ENCODE assay signal across 8 cellular contexts in the genomic region with DNA sequence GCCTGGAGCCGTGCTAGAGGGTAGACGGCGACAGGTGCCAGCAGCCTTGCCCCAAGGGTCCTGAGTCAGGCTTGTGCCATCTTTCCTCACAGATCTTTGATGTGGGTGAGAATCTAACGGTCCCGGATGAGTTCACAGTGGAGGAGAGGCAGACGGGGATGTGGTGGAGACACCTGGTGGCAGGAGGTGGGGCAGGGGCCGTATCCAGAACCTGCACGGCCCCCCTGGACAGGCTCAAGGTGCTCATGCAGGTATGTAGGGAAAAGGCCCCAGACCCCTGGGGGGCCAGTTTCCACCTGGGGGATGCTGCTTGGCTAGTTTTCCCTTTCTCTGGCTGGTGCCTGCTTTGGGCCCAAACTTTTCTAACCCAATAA. TPM values are rescaled to one million over a fixed set of nuclear protein-coding genes. Genes with fewer than 3 reads are reported as not detected.
DNase-seq lines count a peak whose midpoint lies in the region; ATAC-seq and TF ChIP-seq lines count a peak whose summit lies in the region.

No MANE protein-coding gene starts in this region.

- peak; percentile 50 for DNase-seq in stimulated activated CD4-positive, alpha-beta T cell treated with anti-CD3 and anti-CD28 coated beads, Interleukin-15, amount 100 ng/mL, for 24 hours
- no peak for DNase-seq in stimulated activated CD4-positive, alpha-beta T cell treated with anti-CD3 and anti-CD28 coated beads, Interleukin-1b, Interleukin-23, amount 100 ng/mL, for 48 hours
- DNase-seq in activated T-cell treated with anti-CD3 and anti-CD28 coated beads, Interleukin-2, amount 50 U/mL, for 72 hours: peak in 1 of 2 donors; percentile 52
- DNase-seq in left colon (no peak), uterus (no peak), omental fat pad (ENCODE audit: low spot score) (no peak), epidermal melanocyte (ENCODE audit: insufficient read length, low spot score) (no peak), mesenteric fat pad (ENCODE audit: low spot score) (no peak)

- TF ChIP-seq CTCF in uterus (IDR thresholded peaks at IDR 0.05) (peak in 1 of 4 experiments; percentile 27), omental fat pad (IDR thresholded peaks at IDR 0.05) (no peak)

- H3K36me3 ChIP-seq in uterus: no peaks in the 10 kb centered on the region

- H3K4me1 Mint-ChIP-seq in activated T-cell treated with anti-CD3 and anti-CD28 coated beads, Interleukin-2, amount 50 U/mL, for 72 hours (ENCODE audit: low read depth): peaks cover 25% of the 10 kb centered on the region

- peak; percentile 83 to 86 for ATAC-seq in activated T-cell treated with anti-CD3 and anti-CD28 coated beads, Interleukin-2, amount 50 U/mL, for 72 hours (replicated peaks in 1 of 2)
- ATAC-seq in left colon (peak; percentile 12), omental fat pad (ENCODE audit: low FRiP score) (no peak)

- H3K4me3 Mint-ChIP-seq in activated T-cell treated with anti-CD3 and anti-CD28 coated beads, Interleukin-2, amount 50 U/mL, for 72 hours: no peak overlapping the region

- H3K27ac Mint-ChIP-seq in activated T-cell treated with anti-CD3 and anti-CD28 coated beads, Interleukin-2, amount 50 U/mL, for 72 hours: no peak overlapping the region

- no peak overlapping the region for H3K4me3 ChIP-seq in uterus

- no peaks in the 10 kb centered on the region for H3K9me3 Mint-ChIP-seq in activated T-cell treated with anti-CD3 and anti-CD28 coated beads, Interleukin-2, amount 50 U/mL, for 72 hours

- peaks cover 4 to 13% of the 10 kb centered on the region in 2 donors for H3K36me3 Mint-ChIP-seq in activated T-cell treated with anti-CD3 and anti-CD28 coated beads, Interleukin-2, amount 50 U/mL, for 72 hours (ENCODE audit: insufficient read depth in 2 of 2)

- peak overlapping the region; percentile 69 to 71 for H3K27ac ChIP-seq in uterus

- no peak for TF ChIP-seq POLR2A in uterus (IDR thresholded peaks at IDR 0.05)

- no peaks in the 10 kb centered on the region for H3K9me3 ChIP-seq in uterus

- H3K27me3 ChIP-seq in uterus: no peaks in the 10 kb centered on the region

- intact Hi-C loops in left colon (cut with DNase I, micrococcal nuclease): no loop called here
- intact Hi-C loops in uterus (cut with DNase I; ENCODE audit: low total_unique reads): no loop called here

- H3K27me3 Mint-ChIP-seq in activated T-cell treated with anti-CD3 and anti-CD28 coated beads, Interleukin-2, amount 50 U/mL, for 72 hours (ENCODE audit: low read depth): no peaks in the 10 kb centered on the region

- peaks cover 24 to 36% of the 10 kb centered on the region in 2 donors for H3K4me1 ChIP-seq in uterus

RNA-seq across cellular contexts. Expression of a gene that starts 24.0 kb away (rescaled TPM):
- total RNA-seq in activated T-cell treated with anti-CD3 and anti-CD28 coated beads, Interleukin-2, amount 50 U/mL, for 72 hours: 10 to 100 TPM; 23.5 to 27.5 TPM
- total RNA-seq in left colon (100 to 1,000 TPM in 1 of 2 donors, 10 to 100 TPM in 1; 84.2 to 113 TPM), uterus (100 to 1,000 TPM in 1 of 4 donors, 10 to 100 TPM in 3; 21.5 to 173 (median 64.2) TPM), omental fat pad (10 to 100 TPM; 34.6 to 59.4 (median 53.0) TPM), mesenteric fat pad (59.5 TPM)

RNA-seq across cellular contexts. Expression of a gene that starts 35.5 kb away (rescaled TPM):
- total RNA-seq in activated T-cell treated with anti-CD3 and anti-CD28 coated beads, Interleukin-2, amount 50 U/mL, for 72 hours: 10 to 100 TPM in 1 of 2 donors, 1 to 10 TPM in 1; 9.7 to 11.2 TPM
- 10 to 100 TPM; 20.5 to 26.2 TPM for total RNA-seq in left colon
- 10 to 100 TPM; 14.3 to 49.7 (median 49.0) TPM for total RNA-seq in uterus
- total RNA-seq in omental fat pad: 100 to 1,000 TPM in 2 of 4 donors, 10 to 100 TPM in 2; 37.8 to 147 (median 102) TPM
- 89.5 TPM for total RNA-seq in mesenteric fat pad

RNA-seq across cellular contexts. Expression of a gene that starts 36.5 kb away (rescaled TPM):
- 10 to 100 TPM; 11.9 to 17.9 TPM for total RNA-seq in activated T-cell treated with anti-CD3 and anti-CD28 coated beads, Interleukin-2, amount 50 U/mL, for 72 hours
- 10 to 100 TPM in 1 of 2 donors, 1 to 10 TPM in 1; 10.0 to 10.5 TPM for total RNA-seq in left colon
- 10 to 100 TPM in 2 of 4 donors, 1 to 10 TPM in 2; 3.8 to 27.4 (median 10.6) TPM for total RNA-seq in uterus
- total RNA-seq in omental fat pad: 10 to 100 TPM in 1 of 4 donors, 1 to 10 TPM in 3; 5.3 to 13.1 (median 6.7) TPM
- 5.7 TPM for total RNA-seq in mesenteric fat pad

RNA-seq across cellular contexts. Expression of a gene that starts 45.7 kb away (rescaled TPM):
- total RNA-seq in activated T-cell treated with anti-CD3 and anti-CD28 coated beads, Interleukin-2, amount 50 U/mL, for 72 hours: not detected
- total RNA-seq in left colon: 100 to 1,000 TPM in 1 of 2 donors, 10 to 100 TPM in 1; 12.3 to 358 TPM
- 1 to 10 TPM in 1 of 4 donors, under 1 TPM in 1, not detected in 2; 0.98 to 2.6 TPM for total RNA-seq in uterus
- 1 to 10 TPM in 2 of 4 donors, not detected in 2; 1.7 TPM for total RNA-seq in omental fat pad
- 0.64 TPM for total RNA-seq in mesenteric fat pad

RNA-seq across cellular contexts. Expression of a gene that starts 56.5 kb away (rescaled TPM):
- total RNA-seq in activated T-cell treated with anti-CD3 and anti-CD28 coated beads, Interleukin-2, amount 50 U/mL, for 72 hours: 10 to 100 TPM; 72.9 to 81.4 TPM
- total RNA-seq in left colon: 10 to 100 TPM; 35.6 to 50.5 TPM
- total RNA-seq in uterus: 100 to 1,000 TPM in 2 of 4 donors, 10 to 100 TPM in 2; 31.3 to 198 (median 96.0) TPM
- 100 to 1,000 TPM; 117 to 174 (median 138) TPM for total RNA-seq in omental fat pad
- total RNA-seq in mesenteric fat pad: 63.7 TPM
